In genomic region chr6:137271245-137272183, GRCh38 we compare ENCODE assay signal across 7 cellular contexts. TPM values are rescaled to one million over a fixed set of nuclear protein-coding genes. Genes with fewer than 3 reads are reported as not detected.
DNase-seq lines count a peak whose midpoint lies in the region; ATAC-seq and TF ChIP-seq lines count a peak whose summit lies in the region.

No MANE protein-coding gene starts in this region.

- TF ChIP-seq CTCF in cardiac fibroblast (IDR thresholded peaks at IDR 0.05; ENCODE audit: low read depth, low read length), result peak; percentile 95

- in situ Hi-C loops in G401 (cut with HindIII; ENCODE audit: low sequenced_read_pairs), result no loop called here

- DNase-seq in G401 (ENCODE audit: low spot score) (peak; percentile 55), NCI-H774 (lab: John Stamatoyannopoulos, UW) (peak; percentile 66), cardiac fibroblast (ENCODE audit: low read depth in 2 of 2) (peak; percentile 77 to 82), left lobe of liver (ENCODE audit: low spot score) (no peak)
- no peak for DNase-seq in stimulated activated CD8-positive, alpha-beta memory T cell treated with anti-CD3 and anti-CD28 coated beads, Interleukin-4, amount 100 ng/mL, for 48 hours

- ATAC-seq in HG02610 (IDR thresholded peaks at IDR 0.05; ENCODE audit: unreplicated experiment), result peak; percentile 61
- ATAC-seq in left lobe of liver, result peak; percentile 96
- no peak for ATAC-seq in HG03439 (IDR thresholded peaks at IDR 0.05; ENCODE audit: unreplicated experiment)

- no peak overlapping the region for H3K4me3 ChIP-seq in cardiac fibroblast (replicated peaks in 1 of 2; ENCODE audit: low read depth in 2 of 2, low read length in 2 of 2)

RNA-seq across cellular contexts. Expression of gene IFNGR1, which starts 52.3 kb away (rescaled TPM):
- total RNA-seq in G401 (2014; rRNA removed; shearing (Covaris generic)), result 10.5 and 29.8 TPM in 2 replicates
- total RNA-seq in left lobe of liver, result 23.0 TPM

Comparison
In these comparisons a context has a peak if more than half of its experiments do, and no peak if none do; other contexts are left out.
1. DNase-seq: peak in G401 (single experiment), NCI-H774 (single experiment) and cardiac fibroblast (2 of 2); none in left lobe of liver (single experiment) and stimulated activated CD8-positive, alpha-beta memory T cell treated with anti-CD3 and anti-CD28 coated beads, Interleukin-4, amount 100 ng/mL, for 48 hours (single experiment).